15 cellular contexts compared by ENCODE assay signal in the genomic region with DNA sequence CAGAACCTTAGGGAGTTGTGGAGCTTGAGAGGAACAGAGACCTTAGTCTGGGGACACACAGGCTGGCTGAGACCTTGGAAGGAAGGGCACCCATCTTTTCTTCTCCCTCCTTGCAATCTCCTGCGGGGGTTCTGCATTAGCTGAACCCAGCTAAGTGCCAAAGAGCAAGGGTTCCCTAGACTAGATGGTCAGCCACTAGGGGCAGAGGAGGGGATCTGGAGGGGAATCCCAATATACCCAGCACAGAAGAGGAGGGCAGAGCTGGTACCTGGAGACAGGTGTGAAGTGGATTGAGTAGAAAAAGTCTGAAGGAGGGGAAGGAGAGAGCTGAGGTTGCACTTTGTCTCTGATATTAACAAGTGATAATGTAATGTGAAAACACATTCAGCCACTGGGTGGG.
"Had no signal": no experiment of that assay in that cellular context is flagged by ENCODE, and none has a peak within 500 bp of the region (broad histone marks: within the 10 kb centered on the region; RNA-seq: fewer than 3 reads in every experiment).

No MANE protein-coding gene starts in this region.

- H3K4me3 ChIP-seq: dorsolateral prefrontal cortex, gastroesophageal sphincter, ovary, thyroid gland had no signal

- H3K27me3 Mint-ChIP-seq: activated naive CD4-positive, alpha-beta T cell treated with anti-CD3 and anti-CD28 coated beads, Interleukin-2, amount 10 ng/mL, durations not matched to agents 7 days and 5 days had no signal

- H3K36me3 Mint-ChIP-seq: activated naive CD4-positive, alpha-beta T cell treated with anti-CD3 and anti-CD28 coated beads, Interleukin-2, amount 10 ng/mL, durations not matched to agents 7 days and 5 days had no signal

- H3K27ac Mint-ChIP-seq: activated naive CD4-positive, alpha-beta T cell treated with anti-CD3 and anti-CD28 coated beads, Interleukin-2, amount 10 ng/mL, durations not matched to agents 7 days and 5 days; activated T-helper 17 cell treated with anti-CD3 and anti-CD28 coated beads, Interleukin-2, amount 50 U/mL, for 72 hours; nephron progenitor cell; T-helper 1 cell treated with Interleukin-12 subunit alpha and Interleukin-12 subunit beta and Interleukin-4 antibody, amounts not matched to agents 30 μg/mL and 1 μg/mL, for 36 hours had no signal

- H3K4me3 Mint-ChIP-seq: activated naive CD4-positive, alpha-beta T cell treated with anti-CD3 and anti-CD28 coated beads, Interleukin-2, amount 10 ng/mL, durations not matched to agents 7 days and 5 days; activated T-helper 17 cell treated with anti-CD3 and anti-CD28 coated beads, Interleukin-2, amount 50 U/mL, for 72 hours; nephron progenitor cell; T-helper 1 cell treated with Interleukin-12 subunit alpha and Interleukin-12 subunit beta and Interleukin-4 antibody, amounts not matched to agents 30 μg/mL and 1 μg/mL, for 36 hours had no signal

- DNase-seq: activated CD4-positive, alpha-beta T cell treated with anti-CD3 and anti-CD28 coated beads, Interleukin-2, amount 50 U/mL, for 1 hour; activated CD4-positive, CD25-positive, alpha-beta regulatory T cell; activated naive CD4-positive, alpha-beta T cell treated with anti-CD3 and anti-CD28 coated beads, Interleukin-2, amount 10 ng/mL, durations not matched to agents 7 days and 5 days; activated T-cell treated with anti-CD3 and anti-CD28 coated beads for 4 hours; cerebellar nuclear complex; dorsolateral prefrontal cortex; left ventricle myocardium superior; mesenchymal stem cell; nephron progenitor cell; ovary; small intestine; thyroid gland had no signal

- ATAC-seq: activated T-helper 17 cell treated with anti-CD3 and anti-CD28 coated beads, Interleukin-2, amount 50 U/mL, for 72 hours; gastroesophageal sphincter; left ventricle myocardium superior had no signal

- H3K9me3 ChIP-seq: gastroesophageal sphincter, ovary, thyroid gland had no signal

- H3K27ac ChIP-seq: dorsolateral prefrontal cortex, gastroesophageal sphincter, ovary, thyroid gland had no signal

- H3K9me3 Mint-ChIP-seq: activated naive CD4-positive, alpha-beta T cell treated with anti-CD3 and anti-CD28 coated beads, Interleukin-2, amount 10 ng/mL, durations not matched to agents 7 days and 5 days; T-helper 1 cell treated with Interleukin-12 subunit alpha and Interleukin-12 subunit beta and Interleukin-4 antibody, amounts not matched to agents 30 μg/mL and 1 μg/mL, for 36 hours had no signal

- H3K4me1 ChIP-seq: gastroesophageal sphincter, thyroid gland had no signal

- H3K27me3 ChIP-seq: gastroesophageal sphincter, ovary, thyroid gland had no signal

- H3K36me3 ChIP-seq: gastroesophageal sphincter, ovary, thyroid gland had no signal

- H3K4me1 Mint-ChIP-seq: activated naive CD4-positive, alpha-beta T cell treated with anti-CD3 and anti-CD28 coated beads, Interleukin-2, amount 10 ng/mL, durations not matched to agents 7 days and 5 days; activated T-helper 17 cell treated with anti-CD3 and anti-CD28 coated beads, Interleukin-2, amount 50 U/mL, for 72 hours had no signal
